ENCODE assay signal across 1 cellular context in genomic region chrX:153476628-153477027, GRCh38.
TF ChIP-seq lines count a peak whose summit lies in the region.

No MANE protein-coding gene starts in this region.

TF ChIP-seq in H1, 55 proteins besides CTCF, POLR2A, EP300 and RAD21:
- TF ChIP-seq SIN3A (conservative IDR thresholded peaks at IDR 0.05 in 1 of 2, IDR thresholded peaks at IDR 0.05 in 1 of 2; ENCODE audit: low read depth in 1 of 2, low read length in 2 of 2) (no peak), GABPA (IDR thresholded peaks at IDR 0.05; ENCODE audit: borderline replicate concordance, insufficient read depth, low read length) (no peak), NRF1 (IDR thresholded peaks at IDR 0.05; ENCODE audit: low read depth, low read length) (no peak), CHD1 (IDR thresholded peaks at IDR 0.05; ENCODE audit: low read depth, low read length) (no peak), CTBP2 (IDR thresholded peaks at IDR 0.05; ENCODE audit: borderline replicate concordance, insufficient read depth, insufficient read length, low read length) (no peak), SIX5 (IDR thresholded peaks at IDR 0.05; ENCODE audit: low read depth, low read length) (no peak), ATF2 (IDR thresholded peaks at IDR 0.05; ENCODE audit: low read length) (no peak), TAF7 (optimal IDR thresholded peaks at IDR 0.05; ENCODE audit: borderline replicate concordance, low read depth, low read length) (no peak), SRF (IDR thresholded peaks at IDR 0.05; ENCODE audit: low read depth, low read length) (no peak), MAFK (IDR thresholded peaks at IDR 0.05; ENCODE audit: low read depth, low read length) (no peak), MAX (IDR thresholded peaks at IDR 0.05) (no peak), FOSL1 (IDR thresholded peaks at IDR 0.05; ENCODE audit: insufficient read depth, low read depth, low read length) (no peak), BCL11A (IDR thresholded peaks at IDR 0.05; ENCODE audit: low read depth in 2 of 2, low read length in 2 of 2) (no peak)
TF ChIP-seq in H1: peak in this region for 0.
